8 cellular contexts compared by ENCODE assay signal in the genomic region with DNA sequence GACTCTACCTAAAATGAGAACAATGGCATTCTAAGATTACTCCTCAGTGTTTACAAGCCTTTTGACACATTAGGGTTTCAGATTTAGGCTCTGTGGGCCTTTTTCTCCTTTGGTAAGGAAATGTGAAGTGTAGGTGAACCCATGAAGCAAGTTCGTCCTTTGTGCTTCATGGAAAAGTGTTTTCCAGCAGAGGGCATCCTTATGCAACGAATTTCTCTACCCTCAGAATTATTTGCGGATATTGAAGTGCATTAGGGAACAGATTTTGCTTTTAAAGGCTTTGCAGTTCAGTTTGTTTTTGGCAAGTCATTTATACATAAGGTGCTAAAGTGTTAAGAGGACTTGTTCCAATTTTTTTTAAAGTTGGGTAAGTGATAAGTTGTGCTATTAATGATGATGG. TPM values are rescaled to one million over a fixed set of nuclear protein-coding genes. Genes with fewer than 3 reads are reported as not detected.
DNase-seq lines count a peak whose midpoint lies in the region; FAIRE-seq lines count a peak whose summit lies in the region.

No MANE protein-coding gene starts in this region.

- FAIRE-seq in islet of Langerhans (lab: Jason Lieb, UNC): peak; percentile 87

- in situ Hi-C loops in Caki2 (cut with HindIII; ENCODE audit: low pct_unique_long_range_greater_than_20kb, low sequenced_read_pairs): no loop called here

- H3K4me1 Mint-ChIP-seq in immature natural killer cell: no peaks in the 10 kb centered on the region

- peaks cover 0 to 4% (median 0%) of the 10 kb centered on the region in 6 donors for H3K9me3 Mint-ChIP-seq in immature natural killer cell

- no peaks in the 10 kb centered on the region for H3K36me3 Mint-ChIP-seq in immature natural killer cell

- DNase-seq in Caki2 (ENCODE audit: low read depth): peak; percentile 22
- peak; percentile 19 for DNase-seq in LHCN-M2 (ENCODE audit: low read depth)
- peak; percentile 5 for DNase-seq in SK-N-DZ (ENCODE audit: low spot score)
- DNase-seq in immature natural killer cell: no peak
- DNase-seq in activated CD4-positive, alpha-beta T cell treated with anti-CD3 and anti-CD28 coated beads for 4 hours: no peak
- DNase-seq in occipital lobe (lab: John Stamatoyannopoulos, UW): no peak
- no peak for DNase-seq in activated CD8-positive, alpha-beta memory T cell treated with anti-CD3 and anti-CD28 coated beads, Interleukin-2, amount 50 U/mL, for 4 hours

- H3K4me3 Mint-ChIP-seq in immature natural killer cell: no peak overlapping the region

- H3K27me3 Mint-ChIP-seq in immature natural killer cell (ENCODE audit: low read depth in 3 of 3): peaks cover 0 to 11% (median 7%) of the 10 kb centered on the region in 3 donors

- H3K27ac Mint-ChIP-seq in immature natural killer cell: no peak overlapping the region

RNA-seq across cellular contexts. Expression of a gene that starts 55.7 kb away (rescaled TPM):
- total RNA-seq in Caki2 (2014; rRNA removed; shearing (Covaris generic); ENCODE audit: low replicate concordance): 7.7 and 25.2 TPM in 2 replicates
- total RNA-seq in LHCN-M2 (2014; rRNA removed) (6.1 and 8.3 TPM in 2 replicates), occipital lobe (1.4 TPM)
- polyA plus RNA-seq in LHCN-M2 (2012): 1.7 TPM
- 0.45 and 0.58 TPM in 2 replicates for polyA plus RNA-seq in SK-N-DZ (2014; cell fraction: cytosol; rRNA removed)
- polyA plus RNA-seq in SK-N-DZ (2014; cell fraction: nucleus; rRNA removed): 0.24 and 0.51 TPM in 2 replicates
- not detected for polyA plus RNA-seq in immature natural killer cell

Comparison
In these comparisons a context has a peak if more than half of its experiments do, and no peak if none do; other contexts are left out.
1. DNase-seq: peak in Caki2 (single experiment), LHCN-M2 (single experiment) and SK-N-DZ (single experiment); none in immature natural killer cell (0 of 3), activated CD4-positive, alpha-beta T cell treated with anti-CD3 and anti-CD28 coated beads for 4 hours (0 of 2), occipital lobe (single experiment) and activated CD8-positive, alpha-beta memory T cell treated with anti-CD3 and anti-CD28 coated beads, Interleukin-2, amount 50 U/mL, for 4 hours (single experiment).